ENCODE assay signal across 2 cellular contexts in the genomic region with DNA sequence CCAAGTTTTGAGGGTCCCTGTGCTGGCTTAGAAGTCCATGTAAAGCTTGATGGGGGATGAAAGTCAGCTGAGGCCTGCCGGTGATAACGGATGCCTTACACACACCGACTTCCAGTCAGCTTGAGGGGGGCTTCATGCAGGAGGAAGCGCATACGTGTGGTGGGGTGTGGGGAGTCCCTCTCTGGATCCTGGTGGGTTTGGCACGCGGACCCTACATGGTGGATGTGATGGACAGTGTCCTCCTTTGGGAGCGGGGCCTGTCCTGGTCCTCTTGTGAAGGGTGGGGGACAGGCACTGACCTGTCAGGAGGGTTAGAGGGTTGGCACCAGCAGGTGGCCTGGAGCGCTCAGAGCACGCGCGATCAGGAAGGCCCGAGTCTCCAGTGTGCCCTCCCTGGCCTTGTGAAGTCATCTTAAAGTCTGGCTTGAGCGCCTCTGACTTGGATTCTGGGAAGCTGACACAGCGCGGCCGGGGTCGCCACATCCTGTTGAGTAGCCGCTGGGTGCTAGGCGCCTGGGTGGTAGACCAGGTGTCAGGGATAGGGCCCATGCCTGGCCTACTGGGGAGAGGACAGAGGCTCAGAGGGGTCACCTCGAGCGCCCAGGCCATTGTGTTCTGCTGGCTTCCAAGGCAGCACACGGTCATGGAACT.
TF ChIP-seq lines count a peak whose summit lies in the region.

No MANE protein-coding gene starts in this region.

TF ChIP-seq in IMR-90, 13 proteins besides CTCF, POLR2A, EP300 and RAD21:
- TF ChIP-seq RFX5 (IDR thresholded peaks at IDR 0.05; ENCODE audit: low read depth, low read length) (no peak), CHD1 (IDR thresholded peaks at IDR 0.05; ENCODE audit: low read depth, low read length) (no peak), CEBPB (IDR thresholded peaks at IDR 0.05; ENCODE audit: low read depth, low read length) (no peak), RCOR1 (IDR thresholded peaks at IDR 0.05; ENCODE audit: insufficient replicate concordance, low read length) (no peak), MAZ (IDR thresholded peaks at IDR 0.05; ENCODE audit: borderline replicate concordance, low read depth, low read length) (no peak), SMC3 (IDR thresholded peaks at IDR 0.05; ENCODE audit: low read depth, low read length) (no peak), MXI1 (IDR thresholded peaks at IDR 0.05; ENCODE audit: borderline replicate concordance, low read depth, low read length) (no peak)
- TF ChIP-seq, protein P1, sequence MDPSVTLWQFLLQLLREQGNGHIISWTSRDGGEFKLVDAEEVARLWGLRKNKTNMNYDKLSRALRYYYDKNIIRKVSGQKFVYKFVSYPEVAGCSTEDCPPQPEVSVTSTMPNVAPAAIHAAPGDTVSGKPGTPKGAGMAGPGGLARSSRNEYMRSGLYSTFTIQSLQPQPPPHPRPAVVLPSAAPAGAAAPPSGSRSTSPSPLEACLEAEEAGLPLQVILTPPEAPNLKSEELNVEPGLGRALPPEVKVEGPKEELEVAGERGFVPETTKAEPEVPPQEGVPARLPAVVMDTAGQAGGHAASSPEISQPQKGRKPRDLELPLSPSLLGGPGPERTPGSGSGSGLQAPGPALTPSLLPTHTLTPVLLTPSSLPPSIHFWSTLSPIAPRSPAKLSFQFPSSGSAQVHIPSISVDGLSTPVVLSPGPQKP (IDR thresholded peaks at IDR 0.05; ENCODE audit: borderline replicate concordance, low read depth, low read length) = no peak
- TF ChIP-seq, protein P2, sequence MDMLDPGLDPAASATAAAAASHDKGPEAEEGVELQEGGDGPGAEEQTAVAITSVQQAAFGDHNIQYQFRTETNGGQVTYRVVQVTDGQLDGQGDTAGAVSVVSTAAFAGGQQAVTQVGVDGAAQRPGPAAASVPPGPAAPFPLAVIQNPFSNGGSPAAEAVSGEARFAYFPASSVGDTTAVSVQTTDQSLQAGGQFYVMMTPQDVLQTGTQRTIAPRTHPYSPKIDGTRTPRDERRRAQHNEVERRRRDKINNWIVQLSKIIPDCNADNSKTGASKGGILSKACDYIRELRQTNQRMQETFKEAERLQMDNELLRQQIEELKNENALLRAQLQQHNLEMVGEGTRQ (IDR thresholded peaks at IDR 0.05; ENCODE audit: low read depth, low read length) = no peak

TF ChIP-seq in K562, 482 proteins besides CTCF, POLR2A, EP300 and RAD21 (continues in another document):
- TF ChIP-seq ETV6 (IDR thresholded peaks at IDR 0.05; ENCODE audit: borderline replicate concordance in 1 of 2, low read depth in 2 of 2, low read length in 1 of 2) = no peak
- no peak for TF ChIP-seq ETV6 (CRISPR knock-in tag; IDR thresholded peaks at IDR 0.05; ENCODE audit: borderline replicate concordance)
- TF ChIP-seq TRIM24 (IDR thresholded peaks at IDR 0.05) = no peak
- TF ChIP-seq EHMT2 (IDR thresholded peaks at IDR 0.05) = no peak
- TF ChIP-seq ZNF707 (CRISPR knock-in tag; conservative IDR thresholded peaks at IDR 0.05) = no peak
- TF ChIP-seq, protein P3, sequence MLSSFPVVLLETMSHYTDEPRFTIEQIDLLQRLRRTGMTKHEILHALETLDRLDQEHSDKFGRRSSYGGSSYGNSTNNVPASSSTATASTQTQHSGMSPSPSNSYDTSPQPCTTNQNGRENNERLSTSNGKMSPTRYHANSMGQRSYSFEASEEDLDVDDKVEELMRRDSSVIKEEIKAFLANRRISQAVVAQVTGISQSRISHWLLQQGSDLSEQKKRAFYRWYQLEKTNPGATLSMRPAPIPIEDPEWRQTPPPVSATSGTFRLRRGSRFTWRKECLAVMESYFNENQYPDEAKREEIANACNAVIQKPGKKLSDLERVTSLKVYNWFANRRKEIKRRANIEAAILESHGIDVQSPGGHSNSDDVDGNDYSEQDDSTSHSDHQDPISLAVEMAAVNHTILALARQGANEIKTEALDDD (IDR thresholded peaks at IDR 0.05) = no peak
- TF ChIP-seq NRF1 (conservative IDR thresholded peaks at IDR 0.05 in 1 of 2, IDR thresholded peaks at IDR 0.05 in 1 of 2) = peak in 1 of 2 experiments; percentile 25; a peak in 1 of 4 replicates
- no peak for TF ChIP-seq CEBPB (tag; IDR thresholded peaks at IDR 0.05)
- TF ChIP-seq, protein P4, sequence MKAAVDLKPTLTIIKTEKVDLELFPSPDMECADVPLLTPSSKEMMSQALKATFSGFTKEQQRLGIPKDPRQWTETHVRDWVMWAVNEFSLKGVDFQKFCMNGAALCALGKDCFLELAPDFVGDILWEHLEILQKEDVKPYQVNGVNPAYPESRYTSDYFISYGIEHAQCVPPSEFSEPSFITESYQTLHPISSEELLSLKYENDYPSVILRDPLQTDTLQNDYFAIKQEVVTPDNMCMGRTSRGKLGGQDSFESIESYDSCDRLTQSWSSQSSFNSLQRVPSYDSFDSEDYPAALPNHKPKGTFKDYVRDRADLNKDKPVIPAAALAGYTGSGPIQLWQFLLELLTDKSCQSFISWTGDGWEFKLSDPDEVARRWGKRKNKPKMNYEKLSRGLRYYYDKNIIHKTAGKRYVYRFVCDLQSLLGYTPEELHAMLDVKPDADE (conservative IDR thresholded peaks at IDR 0.05; ENCODE audit: control insufficient read depth, low read depth, low read length) = 0 out of 2 replicates have a peak, but pooled peaks have one; percentile 44
- TF ChIP-seq, protein P5, sequence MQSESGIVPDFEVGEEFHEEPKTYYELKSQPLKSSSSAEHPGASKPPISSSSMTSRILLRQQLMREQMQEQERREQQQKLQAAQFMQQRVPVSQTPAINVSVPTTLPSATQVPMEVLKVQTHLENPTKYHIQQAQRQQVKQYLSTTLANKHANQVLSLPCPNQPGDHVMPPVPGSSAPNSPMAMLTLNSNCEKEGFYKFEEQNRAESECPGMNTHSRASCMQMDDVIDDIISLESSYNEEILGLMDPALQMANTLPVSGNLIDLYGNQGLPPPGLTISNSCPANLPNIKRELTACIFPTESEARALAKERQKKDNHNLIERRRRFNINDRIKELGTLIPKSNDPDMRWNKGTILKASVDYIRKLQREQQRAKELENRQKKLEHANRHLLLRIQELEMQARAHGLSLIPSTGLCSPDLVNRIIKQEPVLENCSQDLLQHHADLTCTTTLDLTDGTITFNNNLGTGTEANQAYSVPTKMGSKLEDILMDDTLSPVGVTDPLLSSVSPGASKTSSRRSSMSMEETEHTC (IDR thresholded peaks at IDR 0.05) = no peak
- no peak for TF ChIP-seq SMAD3 (CRISPR knock-in tag; conservative IDR thresholded peaks at IDR 0.05)
- TF ChIP-seq XRCC3 (IDR thresholded peaks at IDR 0.05) = no peak
- TF ChIP-seq, protein P6, sequence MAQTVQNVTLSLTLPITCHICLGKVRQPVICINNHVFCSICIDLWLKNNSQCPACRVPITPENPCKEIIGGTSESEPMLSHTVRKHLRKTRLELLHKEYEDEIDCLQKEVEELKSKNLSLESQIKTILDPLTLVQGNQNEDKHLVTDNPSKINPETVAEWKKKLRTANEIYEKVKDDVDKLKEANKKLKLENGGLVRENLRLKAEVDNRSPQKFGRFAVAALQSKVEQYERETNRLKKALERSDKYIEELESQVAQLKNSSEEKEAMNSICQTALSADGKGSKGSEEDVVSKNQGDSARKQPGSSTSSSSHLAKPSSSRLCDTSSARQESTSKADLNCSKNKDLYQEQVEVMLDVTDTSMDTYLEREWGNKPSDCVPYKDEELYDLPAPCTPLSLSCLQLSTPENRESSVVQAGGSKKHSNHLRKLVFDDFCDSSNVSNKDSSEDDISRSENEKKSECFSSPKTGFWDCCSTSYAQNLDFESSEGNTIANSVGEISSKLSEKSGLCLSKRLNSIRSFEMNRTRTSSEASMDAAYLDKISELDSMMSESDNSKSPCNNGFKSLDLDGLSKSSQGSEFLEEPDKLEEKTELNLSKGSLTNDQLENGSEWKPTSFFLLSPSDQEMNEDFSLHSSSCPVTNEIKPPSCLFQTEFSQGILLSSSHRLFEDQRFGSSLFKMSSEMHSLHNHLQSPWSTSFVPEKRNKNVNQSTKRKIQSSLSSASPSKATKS (CRISPR knock-in tag; IDR thresholded peaks at IDR 0.05) = no peak
- no peak for TF ChIP-seq HNRNPH1 (optimal IDR thresholded peaks at IDR 0.05; ENCODE audit: low read depth, low read length)
- no peak for TF ChIP-seq HDAC3 (IDR thresholded peaks at IDR 0.05; ENCODE audit: borderline replicate concordance, partially characterized antibody)
- TF ChIP-seq PCBP2 (IDR thresholded peaks at IDR 0.05; ENCODE audit: low read depth, low read length, poor library complexity, severe bottlenecking) = no peak
- no peak for TF ChIP-seq TAF1 (IDR thresholded peaks at IDR 0.05; ENCODE audit: control insufficient read depth, extremely low read depth, insufficient read depth, low read length, severe bottlenecking)
- TF ChIP-seq RBM15 (IDR thresholded peaks at IDR 0.05; ENCODE audit: insufficient read depth, low read length) = no peak
- TF ChIP-seq SMAD4 (CRISPR knock-in tag; conservative IDR thresholded peaks at IDR 0.05) = no peak
- TF ChIP-seq KDM2B (CRISPR knock-in tag; IDR thresholded peaks at IDR 0.05) = no peak
- no peak for TF ChIP-seq ESRRA (IDR thresholded peaks at IDR 0.05; ENCODE audit: borderline replicate concordance, low read depth)
- TF ChIP-seq, protein P7, sequence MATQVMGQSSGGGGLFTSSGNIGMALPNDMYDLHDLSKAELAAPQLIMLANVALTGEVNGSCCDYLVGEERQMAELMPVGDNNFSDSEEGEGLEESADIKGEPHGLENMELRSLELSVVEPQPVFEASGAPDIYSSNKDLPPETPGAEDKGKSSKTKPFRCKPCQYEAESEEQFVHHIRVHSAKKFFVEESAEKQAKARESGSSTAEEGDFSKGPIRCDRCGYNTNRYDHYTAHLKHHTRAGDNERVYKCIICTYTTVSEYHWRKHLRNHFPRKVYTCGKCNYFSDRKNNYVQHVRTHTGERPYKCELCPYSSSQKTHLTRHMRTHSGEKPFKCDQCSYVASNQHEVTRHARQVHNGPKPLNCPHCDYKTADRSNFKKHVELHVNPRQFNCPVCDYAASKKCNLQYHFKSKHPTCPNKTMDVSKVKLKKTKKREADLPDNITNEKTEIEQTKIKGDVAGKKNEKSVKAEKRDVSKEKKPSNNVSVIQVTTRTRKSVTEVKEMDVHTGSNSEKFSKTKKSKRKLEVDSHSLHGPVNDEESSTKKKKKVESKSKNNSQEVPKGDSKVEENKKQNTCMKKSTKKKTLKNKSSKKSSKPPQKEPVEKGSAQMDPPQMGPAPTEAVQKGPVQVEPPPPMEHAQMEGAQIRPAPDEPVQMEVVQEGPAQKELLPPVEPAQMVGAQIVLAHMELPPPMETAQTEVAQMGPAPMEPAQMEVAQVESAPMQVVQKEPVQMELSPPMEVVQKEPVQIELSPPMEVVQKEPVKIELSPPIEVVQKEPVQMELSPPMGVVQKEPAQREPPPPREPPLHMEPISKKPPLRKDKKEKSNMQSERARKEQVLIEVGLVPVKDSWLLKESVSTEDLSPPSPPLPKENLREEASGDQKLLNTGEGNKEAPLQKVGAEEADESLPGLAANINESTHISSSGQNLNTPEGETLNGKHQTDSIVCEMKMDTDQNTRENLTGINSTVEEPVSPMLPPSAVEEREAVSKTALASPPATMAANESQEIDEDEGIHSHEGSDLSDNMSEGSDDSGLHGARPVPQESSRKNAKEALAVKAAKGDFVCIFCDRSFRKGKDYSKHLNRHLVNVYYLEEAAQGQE (CRISPR knock-in tag; IDR thresholded peaks at IDR 0.05; ENCODE audit: low read depth) = no peak
- no peak for TF ChIP-seq YBX1 (IDR thresholded peaks at IDR 0.05)
- TF ChIP-seq ILK (tag; IDR thresholded peaks at IDR 0.05; ENCODE audit: borderline replicate concordance, low read depth) = no peak
- TF ChIP-seq, protein P8, sequence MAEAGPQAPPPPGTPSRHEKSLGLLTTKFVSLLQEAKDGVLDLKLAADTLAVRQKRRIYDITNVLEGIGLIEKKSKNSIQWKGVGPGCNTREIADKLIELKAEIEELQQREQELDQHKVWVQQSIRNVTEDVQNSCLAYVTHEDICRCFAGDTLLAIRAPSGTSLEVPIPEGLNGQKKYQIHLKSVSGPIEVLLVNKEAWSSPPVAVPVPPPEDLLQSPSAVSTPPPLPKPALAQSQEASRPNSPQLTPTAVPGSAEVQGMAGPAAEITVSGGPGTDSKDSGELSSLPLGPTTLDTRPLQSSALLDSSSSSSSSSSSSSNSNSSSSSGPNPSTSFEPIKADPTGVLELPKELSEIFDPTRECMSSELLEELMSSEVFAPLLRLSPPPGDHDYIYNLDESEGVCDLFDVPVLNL (CRISPR knock-in tag; IDR thresholded peaks at IDR 0.05; ENCODE audit: low read depth) = no peak
- 0 out of 2 replicates have a peak, but pooled peaks have one; percentile 6 for TF ChIP-seq JUND (IDR thresholded peaks at IDR 0.05; ENCODE audit: borderline replicate concordance, low read depth, low read length)
- TF ChIP-seq JUND (tag; IDR thresholded peaks at IDR 0.05; ENCODE audit: borderline replicate concordance, low read depth, low read length) = no peak
- TF ChIP-seq ELF1 (tag; IDR thresholded peaks at IDR 0.05) = no peak
- TF ChIP-seq, protein P9, sequence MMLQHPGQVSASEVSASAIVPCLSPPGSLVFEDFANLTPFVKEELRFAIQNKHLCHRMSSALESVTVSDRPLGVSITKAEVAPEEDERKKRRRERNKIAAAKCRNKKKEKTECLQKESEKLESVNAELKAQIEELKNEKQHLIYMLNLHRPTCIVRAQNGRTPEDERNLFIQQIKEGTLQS (IDR thresholded peaks at IDR 0.05) = 0 out of 2 replicates have a peak, but pooled peaks have one; percentile 11
- TF ChIP-seq, protein P9 (CRISPR knock-in tag; conservative IDR thresholded peaks at IDR 0.05) = no peak
- no peak for TF ChIP-seq DMBX1 (CRISPR knock-in tag; IDR thresholded peaks at IDR 0.05; ENCODE audit: borderline replicate concordance)
- TF ChIP-seq, protein P10, sequence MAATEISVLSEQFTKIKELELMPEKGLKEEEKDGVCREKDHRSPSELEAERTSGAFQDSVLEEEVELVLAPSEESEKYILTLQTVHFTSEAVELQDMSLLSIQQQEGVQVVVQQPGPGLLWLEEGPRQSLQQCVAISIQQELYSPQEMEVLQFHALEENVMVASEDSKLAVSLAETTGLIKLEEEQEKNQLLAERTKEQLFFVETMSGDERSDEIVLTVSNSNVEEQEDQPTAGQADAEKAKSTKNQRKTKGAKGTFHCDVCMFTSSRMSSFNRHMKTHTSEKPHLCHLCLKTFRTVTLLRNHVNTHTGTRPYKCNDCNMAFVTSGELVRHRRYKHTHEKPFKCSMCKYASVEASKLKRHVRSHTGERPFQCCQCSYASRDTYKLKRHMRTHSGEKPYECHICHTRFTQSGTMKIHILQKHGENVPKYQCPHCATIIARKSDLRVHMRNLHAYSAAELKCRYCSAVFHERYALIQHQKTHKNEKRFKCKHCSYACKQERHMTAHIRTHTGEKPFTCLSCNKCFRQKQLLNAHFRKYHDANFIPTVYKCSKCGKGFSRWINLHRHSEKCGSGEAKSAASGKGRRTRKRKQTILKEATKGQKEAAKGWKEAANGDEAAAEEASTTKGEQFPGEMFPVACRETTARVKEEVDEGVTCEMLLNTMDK (IDR thresholded peaks at IDR 0.05; ENCODE audit: borderline replicate concordance, insufficient read depth, low read depth, low read length, poor library complexity, severe bottlenecking) = no peak
- TF ChIP-seq, protein P11, sequence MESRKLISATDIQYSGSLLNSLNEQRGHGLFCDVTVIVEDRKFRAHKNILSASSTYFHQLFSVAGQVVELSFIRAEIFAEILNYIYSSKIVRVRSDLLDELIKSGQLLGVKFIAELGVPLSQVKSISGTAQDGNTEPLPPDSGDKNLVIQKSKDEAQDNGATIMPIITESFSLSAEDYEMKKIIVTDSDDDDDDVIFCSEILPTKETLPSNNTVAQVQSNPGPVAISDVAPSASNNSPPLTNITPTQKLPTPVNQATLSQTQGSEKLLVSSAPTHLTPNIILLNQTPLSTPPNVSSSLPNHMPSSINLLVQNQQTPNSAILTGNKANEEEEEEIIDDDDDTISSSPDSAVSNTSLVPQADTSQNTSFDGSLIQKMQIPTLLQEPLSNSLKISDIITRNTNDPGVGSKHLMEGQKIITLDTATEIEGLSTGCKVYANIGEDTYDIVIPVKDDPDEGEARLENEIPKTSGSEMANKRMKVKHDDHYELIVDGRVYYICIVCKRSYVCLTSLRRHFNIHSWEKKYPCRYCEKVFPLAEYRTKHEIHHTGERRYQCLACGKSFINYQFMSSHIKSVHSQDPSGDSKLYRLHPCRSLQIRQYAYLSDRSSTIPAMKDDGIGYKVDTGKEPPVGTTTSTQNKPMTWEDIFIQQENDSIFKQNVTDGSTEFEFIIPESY (CRISPR knock-in tag; IDR thresholded peaks at IDR 0.05) = peak; percentile 96
